Comparison of ENCODE assay signal across 1 cellular context in genomic region chr18:37284260-37284659, GRCh38.
TF ChIP-seq lines count a peak whose summit lies in the region.

No MANE protein-coding gene starts in this region.

TF ChIP-seq in IMR-90, 13 proteins besides CTCF, POLR2A, EP300 and RAD21 (continued from another document):
- TF ChIP-seq MAZ (IDR thresholded peaks at IDR 0.05; ENCODE audit: borderline replicate concordance, low read depth, low read length) (no peak), USF2 (IDR thresholded peaks at IDR 0.05; ENCODE audit: low read depth, low read length) (no peak), MAFK (IDR thresholded peaks at IDR 0.05; ENCODE audit: low read depth, low read length) (no peak), SMC3 (IDR thresholded peaks at IDR 0.05; ENCODE audit: low read depth, low read length) (no peak)
